ENCODE assay signal across 8 cellular contexts in genomic region chr19:38769635-38770211, GRCh38. TPM values are rescaled to one million over a fixed set of nuclear protein-coding genes. Genes with fewer than 3 reads are reported as not detected.
DNase-seq lines count a peak whose midpoint lies in the region; ATAC-seq and TF ChIP-seq lines count a peak whose summit lies in the region.

No MANE protein-coding gene starts in this region.

- no peaks in the 10 kb centered on the region for H3K36me3 ChIP-seq in tibial nerve

- peaks cover 6% of the 10 kb centered on the region for H3K4me1 Mint-ChIP-seq in activated naive CD8-positive, alpha-beta T cell treated with anti-CD3 and anti-CD28 coated beads, Interleukin-2, amount 10 ng/mL, durations not matched to agents 7 days and 5 days
- no peaks in the 10 kb centered on the region for H3K4me1 Mint-ChIP-seq in progenitor cell of endocrine pancreas (ENCODE audit: low read depth)

- ATAC-seq in GM21825 (IDR thresholded peaks at IDR 0.05; ENCODE audit: unreplicated experiment) (peak; percentile 70), SK-N-SH treated with all-trans-retinoic acid at 6 μM for 48 hours (peak; percentile 77)
- ATAC-seq in activated naive CD8-positive, alpha-beta T cell treated with anti-CD3 and anti-CD28 coated beads, Interleukin-2, amount 10 ng/mL, durations not matched to agents 7 days and 5 days (ENCODE audit: low read depth), result peak; percentile 84

- 44 to 86% methylated on average over 3 to 9 of the region's 42 CpGs for WGBS in tibial nerve, 2 donors

- H3K36me3 Mint-ChIP-seq in activated naive CD8-positive, alpha-beta T cell treated with anti-CD3 and anti-CD28 coated beads, Interleukin-2, amount 10 ng/mL, durations not matched to agents 7 days and 5 days, result no peaks in the 10 kb centered on the region
- no peaks in the 10 kb centered on the region for H3K36me3 Mint-ChIP-seq in progenitor cell of endocrine pancreas (ENCODE audit: insufficient read depth)

- TF ChIP-seq CTCF in progenitor cell of endocrine pancreas (IDR thresholded peaks at IDR 0.05; ENCODE audit: unreplicated experiment) (peak; percentile 77), tibial nerve (IDR thresholded peaks at IDR 0.05) (peak; percentile 48 to 97 (median 91))

- H3K9me3 ChIP-seq in tibial nerve, result no peaks in the 10 kb centered on the region

- H3K4me3 ChIP-seq in tibial nerve, result peak overlapping the region; percentile 16 to 46 (median 28)

- DNase-seq in CMK (ENCODE audit: low read depth) (peak; percentile 39), cardiac septum (ENCODE audit: low spot score) (peak; percentile 95), progenitor cell of endocrine pancreas (ENCODE audit: low spot score, unreplicated experiment) (peak; percentile 61), tibial nerve (ENCODE audit: low spot score in 2 of 2) (peak; percentile 76 to 92), NCI-H128 (lab: John Stamatoyannopoulos, UW; ENCODE audit: unreplicated experiment) (no peak)
- peak; percentile 92 for DNase-seq in activated naive CD8-positive, alpha-beta T cell treated with anti-CD3 and anti-CD28 coated beads, Interleukin-2, amount 10 ng/mL, durations not matched to agents 7 days and 5 days

- intact Hi-C loops in cardiac septum (cut with DNase I), result no loop called here

- TF ChIP-seq EP300 in tibial nerve (IDR thresholded peaks at IDR 0.05), result peak; percentile 39 to 85

- H3K4me1 ChIP-seq in tibial nerve, result peaks cover 0 to 9% (median 1%) of the 10 kb centered on the region in 4 donors

- H3K27me3 ChIP-seq in tibial nerve, result no peaks in the 10 kb centered on the region

- H3K4me3 Mint-ChIP-seq in activated naive CD8-positive, alpha-beta T cell treated with anti-CD3 and anti-CD28 coated beads, Interleukin-2, amount 10 ng/mL, durations not matched to agents 7 days and 5 days, result peak overlapping the region; percentile 53
- no peak overlapping the region for H3K4me3 Mint-ChIP-seq in progenitor cell of endocrine pancreas (ENCODE audit: low read depth)

- H3K9me3 Mint-ChIP-seq in activated naive CD8-positive, alpha-beta T cell treated with anti-CD3 and anti-CD28 coated beads, Interleukin-2, amount 10 ng/mL, durations not matched to agents 7 days and 5 days, result no peaks in the 10 kb centered on the region
- H3K9me3 Mint-ChIP-seq in progenitor cell of endocrine pancreas (ENCODE audit: low read depth), result no peaks in the 10 kb centered on the region

- peak overlapping the region; percentile 70 for H3K27ac Mint-ChIP-seq in activated naive CD8-positive, alpha-beta T cell treated with anti-CD3 and anti-CD28 coated beads, Interleukin-2, amount 10 ng/mL, durations not matched to agents 7 days and 5 days
- H3K27ac Mint-ChIP-seq in progenitor cell of endocrine pancreas, result no peak overlapping the region

- no peaks in the 10 kb centered on the region for H3K27me3 Mint-ChIP-seq in activated naive CD8-positive, alpha-beta T cell treated with anti-CD3 and anti-CD28 coated beads, Interleukin-2, amount 10 ng/mL, durations not matched to agents 7 days and 5 days
- H3K27me3 Mint-ChIP-seq in progenitor cell of endocrine pancreas, result peaks cover 8% of the 10 kb centered on the region

- peak overlapping the region in 3 of 4 donors; percentile 29 to 73 (median 53) for H3K27ac ChIP-seq in tibial nerve

- POLR2A ChIA-PET in activated naive CD8-positive, alpha-beta T cell treated with anti-CD3 and anti-CD28 coated beads, Interleukin-2, amount 10 ng/mL, durations not matched to agents 7 days and 5 days (lab: Charles Lee), result interaction anchor here (0.7 to 1.4 kb wide), 10 partner anchors 17 to 161 kb away, joined by 3 to 12 read pairs (median 4); partner anchors contain the start of genes ECH1, EIF3K, MRPS12 and SARS2

- peak in 1 of 2 donors; percentile 44 for TF ChIP-seq POLR2A in tibial nerve (IDR thresholded peaks at IDR 0.05)

TF ChIP-seq in SK-N-SH treated with all-trans-retinoic acid at 6 μM for 48 hours, 23 proteins besides CTCF, POLR2A, EP300 and RAD21 (continues in another document):
- TF ChIP-seq ARNTL (CRISPR knock-in tag; IDR thresholded peaks at IDR 0.05; ENCODE audit: borderline replicate concordance, low read depth) (no peak), ZC3H10 (CRISPR knock-in tag; IDR thresholded peaks at IDR 0.05) (no peak), CSRNP3 (CRISPR knock-in tag; IDR thresholded peaks at IDR 0.05) (no peak), ZNF8 (CRISPR knock-in tag; IDR thresholded peaks at IDR 0.05) (no peak), PPARA (CRISPR knock-in tag; IDR thresholded peaks at IDR 0.05; ENCODE audit: borderline replicate concordance) (no peak), SNAI2 (CRISPR knock-in tag; IDR thresholded peaks at IDR 0.05) (no peak), OSR1 (CRISPR knock-in tag; IDR thresholded peaks at IDR 0.05) (no peak), CSDC2 (CRISPR knock-in tag; IDR thresholded peaks at IDR 0.05) (no peak), RARB (CRISPR knock-in tag; IDR thresholded peaks at IDR 0.05) (no peak)
- TF ChIP-seq, protein P1, sequence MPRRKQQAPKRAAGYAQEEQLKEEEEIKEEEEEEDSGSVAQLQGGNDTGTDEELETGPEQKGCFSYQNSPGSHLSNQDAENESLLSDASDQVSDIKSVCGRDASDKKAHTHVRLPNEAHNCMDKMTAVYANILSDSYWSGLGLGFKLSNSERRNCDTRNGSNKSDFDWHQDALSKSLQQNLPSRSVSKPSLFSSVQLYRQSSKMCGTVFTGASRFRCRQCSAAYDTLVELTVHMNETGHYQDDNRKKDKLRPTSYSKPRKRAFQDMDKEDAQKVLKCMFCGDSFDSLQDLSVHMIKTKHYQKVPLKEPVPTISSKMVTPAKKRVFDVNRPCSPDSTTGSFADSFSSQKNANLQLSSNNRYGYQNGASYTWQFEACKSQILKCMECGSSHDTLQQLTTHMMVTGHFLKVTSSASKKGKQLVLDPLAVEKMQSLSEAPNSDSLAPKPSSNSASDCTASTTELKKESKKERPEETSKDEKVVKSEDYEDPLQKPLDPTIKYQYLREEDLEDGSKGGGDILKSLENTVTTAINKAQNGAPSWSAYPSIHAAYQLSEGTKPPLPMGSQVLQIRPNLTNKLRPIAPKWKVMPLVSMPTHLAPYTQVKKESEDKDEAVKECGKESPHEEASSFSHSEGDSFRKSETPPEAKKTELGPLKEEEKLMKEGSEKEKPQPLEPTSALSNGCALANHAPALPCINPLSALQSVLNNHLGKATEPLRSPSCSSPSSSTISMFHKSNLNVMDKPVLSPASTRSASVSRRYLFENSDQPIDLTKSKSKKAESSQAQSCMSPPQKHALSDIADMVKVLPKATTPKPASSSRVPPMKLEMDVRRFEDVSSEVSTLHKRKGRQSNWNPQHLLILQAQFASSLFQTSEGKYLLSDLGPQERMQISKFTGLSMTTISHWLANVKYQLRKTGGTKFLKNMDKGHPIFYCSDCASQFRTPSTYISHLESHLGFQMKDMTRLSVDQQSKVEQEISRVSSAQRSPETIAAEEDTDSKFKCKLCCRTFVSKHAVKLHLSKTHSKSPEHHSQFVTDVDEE (CRISPR knock-in tag; IDR thresholded peaks at IDR 0.05), result no peak
- TF ChIP-seq, protein P2, sequence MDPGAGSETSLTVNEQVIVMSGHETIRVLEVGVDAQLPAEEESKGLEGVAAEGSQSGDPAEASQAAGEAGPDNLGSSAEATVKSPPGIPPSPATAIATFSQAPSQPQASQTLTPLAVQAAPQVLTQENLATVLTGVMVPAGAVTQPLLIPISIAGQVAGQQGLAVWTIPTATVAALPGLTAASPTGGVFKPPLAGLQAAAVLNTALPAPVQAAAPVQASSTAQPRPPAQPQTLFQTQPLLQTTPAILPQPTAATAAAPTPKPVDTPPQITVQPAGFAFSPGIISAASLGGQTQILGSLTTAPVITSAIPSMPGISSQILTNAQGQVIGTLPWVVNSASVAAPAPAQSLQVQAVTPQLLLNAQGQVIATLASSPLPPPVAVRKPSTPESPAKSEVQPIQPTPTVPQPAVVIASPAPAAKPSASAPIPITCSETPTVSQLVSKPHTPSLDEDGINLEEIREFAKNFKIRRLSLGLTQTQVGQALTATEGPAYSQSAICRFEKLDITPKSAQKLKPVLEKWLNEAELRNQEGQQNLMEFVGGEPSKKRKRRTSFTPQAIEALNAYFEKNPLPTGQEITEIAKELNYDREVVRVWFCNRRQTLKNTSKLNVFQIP (CRISPR knock-in tag; IDR thresholded peaks at IDR 0.05; ENCODE audit: borderline replicate concordance, low read depth), result no peak

RNA-seq across cellular contexts. Expression of gene LGALS7, which starts 3.6 kb away (rescaled TPM):
- not detected for total RNA-seq in activated naive CD8-positive, alpha-beta T cell treated with anti-CD3 and anti-CD28 coated beads, Interleukin-2, amount 10 ng/mL, durations not matched to agents 7 days and 5 days
- not detected for total RNA-seq in cardiac septum
- 0.91 TPM in 1 of 2 replicates, not detected in the other for total RNA-seq in progenitor cell of endocrine pancreas
- not detected for total RNA-seq in tibial nerve

RNA-seq across cellular contexts. Expression of gene LGALS7B, which starts 19.3 kb away (rescaled TPM):
- total RNA-seq in activated naive CD8-positive, alpha-beta T cell treated with anti-CD3 and anti-CD28 coated beads, Interleukin-2, amount 10 ng/mL, durations not matched to agents 7 days and 5 days, result not detected
- not detected for total RNA-seq in cardiac septum
- total RNA-seq in progenitor cell of endocrine pancreas, result not detected in 2 replicates
- total RNA-seq in tibial nerve, result not detected

RNA-seq across cellular contexts. Expression of gene CAPN12, which starts 25.4 kb away (rescaled TPM):
- total RNA-seq in activated naive CD8-positive, alpha-beta T cell treated with anti-CD3 and anti-CD28 coated beads, Interleukin-2, amount 10 ng/mL, durations not matched to agents 7 days and 5 days, result 10 to 100 TPM; 22.7 to 26.4 TPM
- total RNA-seq in cardiac septum (1.7 TPM), progenitor cell of endocrine pancreas (4.1 and 5.0 TPM in 2 replicates), tibial nerve (1 to 10 TPM; 3.5 to 5.7 (median 4.8) TPM)

RNA-seq across cellular contexts. Expression of gene LGALS4, which starts 43.0 kb away (rescaled TPM):
- total RNA-seq in activated naive CD8-positive, alpha-beta T cell treated with anti-CD3 and anti-CD28 coated beads, Interleukin-2, amount 10 ng/mL, durations not matched to agents 7 days and 5 days, result 1 to 10 TPM; 3.8 to 4.0 TPM
- total RNA-seq in cardiac septum (0.54 TPM), progenitor cell of endocrine pancreas (2.7 and 3.7 TPM in 2 replicates), tibial nerve (1 to 10 TPM in 1 of 4 donors, under 1 TPM in 2, not detected in 1; 0.20 to 2.1 (median 0.63) TPM)
